1 cellular context compared by ENCODE assay signal in the genomic region with DNA sequence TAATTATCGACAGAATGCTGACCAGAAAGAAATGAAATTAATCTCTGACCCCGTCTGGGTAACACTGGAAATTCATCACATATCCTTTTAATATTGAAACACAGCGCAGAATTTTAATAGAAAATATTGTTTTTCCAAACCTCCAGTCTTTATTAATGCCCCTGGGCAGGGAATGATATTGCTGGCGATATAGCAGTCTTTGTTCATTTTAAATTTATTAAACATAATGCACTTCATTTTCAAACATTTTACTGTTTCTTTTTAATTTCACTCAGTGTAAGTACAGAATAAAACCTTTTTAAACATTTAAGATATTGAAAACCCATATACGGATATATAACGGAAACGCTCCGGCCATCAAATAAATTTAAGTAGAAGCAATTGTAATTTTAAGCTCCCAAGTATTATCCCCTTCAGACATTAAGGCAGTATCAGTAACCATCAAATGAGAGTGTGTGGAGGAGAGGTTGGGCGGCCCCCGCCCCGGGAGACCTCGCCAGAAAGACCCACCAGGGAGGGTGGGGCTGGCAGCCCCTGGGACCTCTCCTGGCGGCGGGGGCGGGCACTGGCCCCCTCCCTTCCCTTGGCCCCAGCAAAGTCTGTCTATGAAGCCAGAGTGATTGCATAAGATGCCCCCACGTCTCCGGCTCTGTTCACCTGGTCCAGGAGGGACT.
TF ChIP-seq lines count a peak whose summit lies in the region.

No MANE protein-coding gene starts in this region.

TF ChIP-seq in GM23338, 12 proteins besides CTCF, POLR2A, EP300 and RAD21 (continued from another document):
- TF ChIP-seq, protein P1, sequence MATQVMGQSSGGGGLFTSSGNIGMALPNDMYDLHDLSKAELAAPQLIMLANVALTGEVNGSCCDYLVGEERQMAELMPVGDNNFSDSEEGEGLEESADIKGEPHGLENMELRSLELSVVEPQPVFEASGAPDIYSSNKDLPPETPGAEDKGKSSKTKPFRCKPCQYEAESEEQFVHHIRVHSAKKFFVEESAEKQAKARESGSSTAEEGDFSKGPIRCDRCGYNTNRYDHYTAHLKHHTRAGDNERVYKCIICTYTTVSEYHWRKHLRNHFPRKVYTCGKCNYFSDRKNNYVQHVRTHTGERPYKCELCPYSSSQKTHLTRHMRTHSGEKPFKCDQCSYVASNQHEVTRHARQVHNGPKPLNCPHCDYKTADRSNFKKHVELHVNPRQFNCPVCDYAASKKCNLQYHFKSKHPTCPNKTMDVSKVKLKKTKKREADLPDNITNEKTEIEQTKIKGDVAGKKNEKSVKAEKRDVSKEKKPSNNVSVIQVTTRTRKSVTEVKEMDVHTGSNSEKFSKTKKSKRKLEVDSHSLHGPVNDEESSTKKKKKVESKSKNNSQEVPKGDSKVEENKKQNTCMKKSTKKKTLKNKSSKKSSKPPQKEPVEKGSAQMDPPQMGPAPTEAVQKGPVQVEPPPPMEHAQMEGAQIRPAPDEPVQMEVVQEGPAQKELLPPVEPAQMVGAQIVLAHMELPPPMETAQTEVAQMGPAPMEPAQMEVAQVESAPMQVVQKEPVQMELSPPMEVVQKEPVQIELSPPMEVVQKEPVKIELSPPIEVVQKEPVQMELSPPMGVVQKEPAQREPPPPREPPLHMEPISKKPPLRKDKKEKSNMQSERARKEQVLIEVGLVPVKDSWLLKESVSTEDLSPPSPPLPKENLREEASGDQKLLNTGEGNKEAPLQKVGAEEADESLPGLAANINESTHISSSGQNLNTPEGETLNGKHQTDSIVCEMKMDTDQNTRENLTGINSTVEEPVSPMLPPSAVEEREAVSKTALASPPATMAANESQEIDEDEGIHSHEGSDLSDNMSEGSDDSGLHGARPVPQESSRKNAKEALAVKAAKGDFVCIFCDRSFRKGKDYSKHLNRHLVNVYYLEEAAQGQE (IDR thresholded peaks at IDR 0.05; ENCODE audit: unreplicated experiment), result no peak
- TF ChIP-seq POLR2AphosphoS5 (IDR thresholded peaks at IDR 0.05; ENCODE audit: low read depth), result no peak
TF ChIP-seq in GM23338: peak in this region for 1.
